ENCODE assay signal across 40 cellular contexts in genomic region chr22:34035209-34035608, GRCh38.
"Had no signal": no experiment of that assay in that cellular context is flagged by ENCODE, and none has a peak within 500 bp of the region (broad histone marks: within the 10 kb centered on the region; RNA-seq: fewer than 3 reads in every experiment).

No MANE protein-coding gene starts in this region.

- DNase-seq: activated effector memory CD4-positive, alpha-beta T cell treated with anti-CD3 and anti-CD28 coated beads, Interleukin-2, amount 50 U/mL, for 16 hours; activated effector memory CD4-positive, alpha-beta T cell treated with Interleukin-2 at 50 U/mL for 16 hours; activated gamma-delta T cell; activated gamma-delta T cell treated with Interleukin-2 at 50 U/mL for 16 hours; activated naive CD4-positive, alpha-beta T cell; activated naive CD4-positive, alpha-beta T cell treated with anti-CD3 and anti-CD28 coated beads for 36 hours; activated naive CD4-positive, alpha-beta T cell treated with anti-CD3 and anti-CD28 coated beads, Interleukin-2, amount 10 ng/mL, durations not matched to agents 7 days and 5 days; activated naive CD4-positive, alpha-beta T cell treated with anti-CD3 and anti-CD28 coated beads, Interleukin-2, amount 50 U/mL, for 16 hours; activated naive CD4-positive, alpha-beta T cell treated with Interleukin-2 at 50 U/mL for 16 hours; activated naive CD8-positive, alpha-beta T cell treated with anti-CD3 and anti-CD28 coated beads for 36 hours; activated naive CD8-positive, alpha-beta T cell treated with anti-CD3 and anti-CD28 coated beads, Interleukin-2, amount 10 ng/mL, durations not matched to agents 7 days and 5 days; activated naive CD8-positive, alpha-beta T cell treated with anti-CD3 and anti-CD28 coated beads, Interleukin-2, amount 50 U/mL, for 24 hours; activated T-cell treated with anti-CD3 and anti-CD28 coated beads, Interleukin-2, amount 50 U/mL, for 1 hour; activated T-cell treated with anti-CD3 and anti-CD28 coated beads, Interleukin-2, amount 50 U/mL, for 24 hours; activated T-cell treated with anti-CD3 and anti-CD28 coated beads, Interleukin-2, amount 50 U/mL, for 4 hours; activated T-cell treated with anti-CD3 and anti-CD28 coated beads, Interleukin-2, amount 50 U/mL, for 48 hours; activated T-cell treated with anti-CD3 and anti-CD28 coated beads, Interleukin-2, amount 50 U/mL, for 72 hours; adrenal gland; amniotic stem cell; amygdala; anterior cingulate cortex; aorta; body of pancreas; brain microvascular endothelial cell; caudate nucleus; central memory CD4-positive, alpha-beta T cell; cerebellar nuclear complex had no signal

- H3K4me3 Mint-ChIP-seq: activated naive CD4-positive, alpha-beta T cell treated with anti-CD3 and anti-CD28 coated beads for 36 hours; activated naive CD4-positive, alpha-beta T cell treated with anti-CD3 and anti-CD28 coated beads, Interleukin-2, amount 10 ng/mL, durations not matched to agents 7 days and 5 days; activated naive CD4-positive, alpha-beta T cell treated with anti-CD3 and anti-CD28 coated beads, Interleukin-2, amount 50 U/mL, for 24 hours; activated naive CD8-positive, alpha-beta T cell; activated naive CD8-positive, alpha-beta T cell treated with anti-CD3 and anti-CD28 coated beads for 36 hours; activated naive CD8-positive, alpha-beta T cell treated with anti-CD3 and anti-CD28 coated beads, Interleukin-2, amount 10 ng/mL, durations not matched to agents 7 days and 5 days; activated naive CD8-positive, alpha-beta T cell treated with anti-CD3 and anti-CD28 coated beads, Interleukin-2, amount 50 U/mL, for 24 hours; activated T-cell treated with anti-CD3 and anti-CD28 coated beads, Interleukin-2, amount 50 U/mL, for 24 hours; activated T-cell treated with anti-CD3 and anti-CD28 coated beads, Interleukin-2, amount 50 U/mL, for 4 hours; activated T-cell treated with anti-CD3 and anti-CD28 coated beads, Interleukin-2, amount 50 U/mL, for 72 hours; activated T-helper 1 cell treated with anti-CD3 and anti-CD28 coated beads, Interleukin-12 subunit alpha, Interleukin-12 subunit beta, Interleukin-2, Interleukin-4 antibody, amounts not matched to agents 30 ng/mL and 10 ng/mL and 1 ng/mL, durations not matched to agents 14 hours and 24 hours and 36 hours; activated T-helper 17 cell treated with anti-CD3 and anti-CD28 coated beads, Interleukin-2, amount 50 U/mL, for 72 hours; brain; central memory CD8-positive, alpha-beta T cell had no signal

- H3K27me3 ChIP-seq: adrenal gland, ascending aorta, body of pancreas, brain microvascular endothelial cell had no signal

- H3K36me3 Mint-ChIP-seq: activated naive CD4-positive, alpha-beta T cell treated with anti-CD3 and anti-CD28 coated beads, Interleukin-2, amount 10 ng/mL, durations not matched to agents 7 days and 5 days; activated naive CD4-positive, alpha-beta T cell treated with anti-CD3 and anti-CD28 coated beads, Interleukin-2, amount 50 U/mL, for 24 hours; activated naive CD8-positive, alpha-beta T cell; activated naive CD8-positive, alpha-beta T cell treated with anti-CD3 and anti-CD28 coated beads, Interleukin-2, amount 10 ng/mL, durations not matched to agents 7 days and 5 days; brain had no signal

- H3K27me3 Mint-ChIP-seq: activated naive CD4-positive, alpha-beta T cell treated with anti-CD3 and anti-CD28 coated beads, Interleukin-2, amount 10 ng/mL, durations not matched to agents 7 days and 5 days; activated naive CD8-positive, alpha-beta T cell; activated naive CD8-positive, alpha-beta T cell treated with anti-CD3 and anti-CD28 coated beads, Interleukin-2, amount 10 ng/mL, durations not matched to agents 7 days and 5 days; activated T-cell treated with anti-CD3 and anti-CD28 coated beads, Interleukin-2, amount 50 U/mL, for 24 hours; central memory CD8-positive, alpha-beta T cell had no signal

- ATAC-seq: activated naive CD4-positive, alpha-beta T cell treated with anti-CD3 and anti-CD28 coated beads, Interleukin-2, amount 50 U/mL, for 72 hours; activated naive CD8-positive, alpha-beta T cell treated with anti-CD3 and anti-CD28 coated beads, Interleukin-2, amount 50 U/mL, for 24 hours; activated T-cell treated with anti-CD3 and anti-CD28 coated beads, Interleukin-2, amount 50 U/mL, for 4 hours; activated T-cell treated with anti-CD3 and anti-CD28 coated beads, Interleukin-2, amount 50 U/mL, for 72 hours; activated T-helper 17 cell treated with anti-CD3 and anti-CD28 coated beads, Interleukin-2, amount 50 U/mL, for 72 hours; body of pancreas had no signal

- H3K27ac ChIP-seq: adrenal gland, ascending aorta, body of pancreas, brain microvascular endothelial cell, breast epithelium, cardiac muscle cell had no signal

- H3K27ac Mint-ChIP-seq: activated naive CD4-positive, alpha-beta T cell treated with anti-CD3 and anti-CD28 coated beads for 36 hours; activated naive CD4-positive, alpha-beta T cell treated with anti-CD3 and anti-CD28 coated beads, Interleukin-2, amount 10 ng/mL, durations not matched to agents 7 days and 5 days; activated naive CD4-positive, alpha-beta T cell treated with anti-CD3 and anti-CD28 coated beads, Interleukin-2, amount 50 U/mL, for 24 hours; activated naive CD4-positive, alpha-beta T cell treated with anti-CD3 and anti-CD28 coated beads, Interleukin-2, amount 50 U/mL, for 72 hours; activated naive CD8-positive, alpha-beta T cell; activated naive CD8-positive, alpha-beta T cell treated with anti-CD3 and anti-CD28 coated beads for 36 hours; activated naive CD8-positive, alpha-beta T cell treated with anti-CD3 and anti-CD28 coated beads, Interleukin-2, amount 10 ng/mL, durations not matched to agents 7 days and 5 days; activated naive CD8-positive, alpha-beta T cell treated with anti-CD3 and anti-CD28 coated beads, Interleukin-2, amount 50 U/mL, for 24 hours; activated T-cell treated with anti-CD3 and anti-CD28 coated beads, Interleukin-2, amount 50 U/mL, for 24 hours; activated T-cell treated with anti-CD3 and anti-CD28 coated beads, Interleukin-2, amount 50 U/mL, for 72 hours; activated T-helper 1 cell treated with anti-CD3 and anti-CD28 coated beads, Interleukin-12 subunit alpha, Interleukin-12 subunit beta, Interleukin-2, Interleukin-4 antibody, amounts not matched to agents 30 ng/mL and 10 ng/mL and 1 ng/mL, durations not matched to agents 14 hours and 24 hours and 36 hours; activated T-helper 17 cell treated with anti-CD3 and anti-CD28 coated beads, Interleukin-2, amount 50 U/mL, for 72 hours; activated T-helper 2 cell treated with anti-CD3 and anti-CD28 coated beads, Interferon-gamma antibody, Interleukin-2, Interleukin-4, amounts not matched to agents 10 μg/mL and 5 μg/mL and 100 μg/mL, durations not matched to agents 14 hours and 24 hours and 36 hours; brain had no signal

- H3K4me1 ChIP-seq: adrenal gland, ascending aorta, body of pancreas, breast epithelium had no signal

- FAIRE-seq: astrocyte, bronchial epithelial cell had no signal

- H3K9me3 ChIP-seq: adrenal gland, body of pancreas had no signal

- H3K9me3 Mint-ChIP-seq: activated naive CD4-positive, alpha-beta T cell treated with anti-CD3 and anti-CD28 coated beads, Interleukin-2, amount 50 U/mL, for 24 hours had no signal

- H3K4me3 ChIP-seq: adrenal gland, ascending aorta, body of pancreas, breast epithelium, cardiac muscle cell had no signal

- H3K36me3 ChIP-seq: adrenal gland, ascending aorta, brain microvascular endothelial cell, breast epithelium, cardiac muscle cell had no signal

- H3K4me1 Mint-ChIP-seq: activated naive CD4-positive, alpha-beta T cell treated with anti-CD3 and anti-CD28 coated beads, Interleukin-2, amount 10 ng/mL, durations not matched to agents 7 days and 5 days; activated naive CD4-positive, alpha-beta T cell treated with anti-CD3 and anti-CD28 coated beads, Interleukin-2, amount 50 U/mL, for 24 hours; activated naive CD8-positive, alpha-beta T cell treated with anti-CD3 and anti-CD28 coated beads for 36 hours; activated naive CD8-positive, alpha-beta T cell treated with anti-CD3 and anti-CD28 coated beads, Interleukin-2, amount 10 ng/mL, durations not matched to agents 7 days and 5 days; activated naive CD8-positive, alpha-beta T cell treated with anti-CD3 and anti-CD28 coated beads, Interleukin-2, amount 50 U/mL, for 24 hours; activated T-helper 17 cell treated with anti-CD3 and anti-CD28 coated beads, Interleukin-2, amount 50 U/mL, for 72 hours; brain; central memory CD8-positive, alpha-beta T cell had no signal
